In genomic region chr21:43640437-43640836, GRCh38 we compare ENCODE assay signal across 1 cellular context.
TF ChIP-seq lines count a peak whose summit lies in the region.

No MANE protein-coding gene starts in this region.

TF ChIP-seq in HepG2, 621 proteins besides CTCF, POLR2A, EP300 and RAD21:
- TF ChIP-seq CEBPG (CRISPR knock-in tag; IDR thresholded peaks at IDR 0.05) (0 out of 2 replicates have a peak, but pooled peaks have one; percentile 18), PPARG (CRISPR knock-in tag; conservative IDR thresholded peaks at IDR 0.05) (peak; percentile 31; the same call in 1 of the 2 replicates), ZNF746 (CRISPR knock-in tag; IDR thresholded peaks at IDR 0.05) (no peak), CEBPB (IDR thresholded peaks at IDR 0.05; ENCODE audit: borderline replicate concordance, low read depth, low read length) (peak; percentile 74)
TF ChIP-seq in HepG2: peak in this region for 3.
